Comparison of ENCODE assay signal across 27 cellular contexts in genomic region chr5:151904921-151905320, GRCh38. TPM values are rescaled to one million over a fixed set of nuclear protein-coding genes. Genes with fewer than 3 reads are reported as not detected.
"Had no signal": no experiment of that assay in that cellular context is flagged by ENCODE, and none has a peak within 500 bp of the region (broad histone marks: within the 10 kb centered on the region; RNA-seq: fewer than 3 reads in every experiment).

No MANE protein-coding gene starts in this region.

- H3K36me3 ChIP-seq: esophagus muscularis mucosa, gastroesophageal sphincter, heart left ventricle, ovary, prostate gland, spleen, upper lobe of left lung, WERI-Rb-1 had no signal

- ATAC-seq: activated T-helper 17 cell treated with anti-CD3 and anti-CD28 coated beads, Interleukin-2, amount 50 U/mL, for 72 hours; body of pancreas; effector memory CD8-positive, alpha-beta T cell; gastroesophageal sphincter; heart left ventricle; left cardiac atrium; natural killer cell treated with Interleukin-12 subunit alpha and Interleukin-12 subunit beta and Interleukin-15 and Interleukin-18, amount 100 ng/mL, for 72 hours; T-cell had no signal

- H3K9me3 ChIP-seq: body of pancreas, esophagus muscularis mucosa, gastroesophageal sphincter, heart left ventricle, ovary, prostate gland, spleen, upper lobe of left lung had no signal

- DNase-seq: activated CD4-positive, alpha-beta T cell treated with anti-CD3 and anti-CD28 coated beads for 1 hour; activated CD4-positive, alpha-beta T cell treated with anti-CD3 and anti-CD28 coated beads, Interleukin-2, amount 50 U/mL, for 1 hour; activated naive CD4-positive, alpha-beta T cell; activated T-cell treated with anti-CD3 and anti-CD28 coated beads, Interleukin-2, amount 50 U/mL, for 1 hour; body of pancreas; dorsolateral prefrontal cortex; effector memory CD8-positive, alpha-beta T cell; heart left ventricle; islet precursor cell; left cardiac atrium; midbrain; ovary; spleen; stimulated activated CD4-positive, alpha-beta T cell treated with anti-CD3 and anti-CD28 coated beads, Interleukin-4, amount 100 ng/mL, for 1 hour; stimulated activated naive CD4-positive, alpha-beta T cell treated with Interleukin-2 at 50 U/mL for 16 hours; T-cell; upper lobe of left lung; WERI-Rb-1 had no signal

- H3K27me3 ChIP-seq: body of pancreas, esophagus muscularis mucosa, gastroesophageal sphincter, heart left ventricle, ovary, upper lobe of left lung had no signal

- H3K4me3 ChIP-seq: body of pancreas, dorsolateral prefrontal cortex, esophagus muscularis mucosa, gastroesophageal sphincter, heart left ventricle, ovary, prostate gland, spleen, upper lobe of left lung had no signal

- H3K27ac ChIP-seq: body of pancreas, dorsolateral prefrontal cortex, esophagus muscularis mucosa, gastroesophageal sphincter, heart left ventricle, ovary, prostate gland, spleen, upper lobe of left lung, WERI-Rb-1 had no signal

- H3K4me1 ChIP-seq: body of pancreas, prostate gland, spleen had no signal

RNA-seq across cellular contexts. Expression of gene GLRA1, which starts 19.7 kb away (rescaled TPM):
- total RNA-seq: activated T-helper 17 cell treated with anti-CD3 and anti-CD28 coated beads, Interleukin-2, amount 50 U/mL, for 72 hours; body of pancreas; cardiac septum; esophagus muscularis mucosa; gastroesophageal sphincter; heart left ventricle; left cardiac atrium; liver; natural killer cell treated with Interleukin-12 subunit alpha and Interleukin-12 subunit beta and Interleukin-15 and Interleukin-18, amount 100 ng/mL, for 72 hours; ovary; prostate gland; spleen; subcutaneous adipose tissue; T-cell; upper lobe of left lung had no signal
- polyA plus RNA-seq: heart left ventricle, liver, ovary, spleen, thymus had no signal
